In genomic region chr6:85644374-85644762, GRCh38 we compare ENCODE assay signal across 8 cellular contexts. TPM values are rescaled to one million over a fixed set of nuclear protein-coding genes. Genes with fewer than 3 reads are reported as not detected.
DNase-seq lines count a peak whose midpoint lies in the region; ATAC-seq and TF ChIP-seq lines count a peak whose summit lies in the region.

No MANE protein-coding gene starts in this region.

- no peak for DNase-seq in T-helper 2 cell treated with Interferon-gamma antibody and Interleukin-4, amounts not matched to agents 5 μg/mL and 100 μg/mL, for 36 hours (ENCODE audit: low spot score)
- no peak for DNase-seq in T-helper 2 cell
- DNase-seq in activated CD8-positive, alpha-beta T cell treated with anti-CD3 and anti-CD28 coated beads, Interleukin-2, amount 10 ng/mL, durations not matched to agents 7 days and 5 days = no peak
- DNase-seq in suprapubic skin (ENCODE audit: low spot score in 2 of 2) = no peak
- no peak for DNase-seq in SIG-M5 treated with dmso at 0.1 percent for 504 hours (lab: John Stamatoyannopoulos, UW; ENCODE audit: unreplicated experiment)

- H3K36me3 Mint-ChIP-seq in T-helper 2 cell treated with Interferon-gamma antibody and Interleukin-4, amounts not matched to agents 5 μg/mL and 100 μg/mL, for 36 hours (ENCODE audit: low read depth) = peaks cover 30% of the 10 kb centered on the region
- H3K36me3 Mint-ChIP-seq in activated CD8-positive, alpha-beta T cell treated with anti-CD3 and anti-CD28 coated beads, Interleukin-2, amount 10 ng/mL, durations not matched to agents 7 days and 5 days (ENCODE audit: low read depth) = peaks cover 29% of the 10 kb centered on the region

- H3K4me3 ChIP-seq in iPS-18c (ENCODE audit: insufficient read depth, low read depth, low read length) (peak overlapping the region; percentile 82), suprapubic skin (peak overlapping the region; percentile 95)

- no peak for TF ChIP-seq CTCF in suprapubic skin (IDR thresholded peaks at IDR 0.05)

- CTCF ChIA-PET in activated CD8-positive, alpha-beta T cell treated with anti-CD3 and anti-CD28 coated beads, Interleukin-2, amount 10 ng/mL, durations not matched to agents 7 days and 5 days (lab: Charles Lee) = interaction anchor here (1.0 to 7.4 kb wide), 3 partner anchors 26 to 32 kb away, joined by 5 to 106 read pairs (median 12); no protein-coding TSS in a partner anchor

- H3K9me3 Mint-ChIP-seq in T-helper 2 cell treated with Interferon-gamma antibody and Interleukin-4, amounts not matched to agents 5 μg/mL and 100 μg/mL, for 36 hours = no peaks in the 10 kb centered on the region
- no peaks in the 10 kb centered on the region for H3K9me3 Mint-ChIP-seq in activated CD8-positive, alpha-beta T cell treated with anti-CD3 and anti-CD28 coated beads, Interleukin-2, amount 10 ng/mL, durations not matched to agents 7 days and 5 days (ENCODE audit: insufficient read depth)

- peaks cover 33% of the 10 kb centered on the region for H3K4me1 Mint-ChIP-seq in T-helper 2 cell treated with Interferon-gamma antibody and Interleukin-4, amounts not matched to agents 5 μg/mL and 100 μg/mL, for 36 hours (ENCODE audit: low read depth)
- peaks cover 27% of the 10 kb centered on the region for H3K4me1 Mint-ChIP-seq in activated CD8-positive, alpha-beta T cell treated with anti-CD3 and anti-CD28 coated beads, Interleukin-2, amount 10 ng/mL, durations not matched to agents 7 days and 5 days (ENCODE audit: low read depth)

- TF ChIP-seq EP300 in suprapubic skin (IDR thresholded peaks at IDR 0.05) = no peak

- H3K9me3 ChIP-seq in iPS-18c (ENCODE audit: control insufficient read depth, insufficient read depth, low read length) (no peaks in the 10 kb centered on the region), suprapubic skin (no peaks in the 10 kb centered on the region)

- H3K27ac Mint-ChIP-seq in T-helper 2 cell treated with Interferon-gamma antibody and Interleukin-4, amounts not matched to agents 5 μg/mL and 100 μg/mL, for 36 hours = peak overlapping the region; percentile 85
- H3K27ac Mint-ChIP-seq in activated CD8-positive, alpha-beta T cell treated with anti-CD3 and anti-CD28 coated beads, Interleukin-2, amount 10 ng/mL, durations not matched to agents 7 days and 5 days = peak overlapping the region; percentile 91

- H3K4me1 ChIP-seq in suprapubic skin = peaks cover 34% of the 10 kb centered on the region

- WGBS in suprapubic skin = 0% methylated on average over 4 of the region's 4 CpGs

- peak overlapping the region; percentile 79 for H3K4me3 Mint-ChIP-seq in T-helper 2 cell treated with Interferon-gamma antibody and Interleukin-4, amounts not matched to agents 5 μg/mL and 100 μg/mL, for 36 hours
- peak overlapping the region; percentile 83 for H3K4me3 Mint-ChIP-seq in activated CD8-positive, alpha-beta T cell treated with anti-CD3 and anti-CD28 coated beads, Interleukin-2, amount 10 ng/mL, durations not matched to agents 7 days and 5 days

- no peak for TF ChIP-seq POLR2A in suprapubic skin (IDR thresholded peaks at IDR 0.05)

- H3K27me3 ChIP-seq in suprapubic skin = no peaks in the 10 kb centered on the region

- H3K27ac ChIP-seq in suprapubic skin = peak overlapping the region; percentile 100

- H3K36me3 ChIP-seq in suprapubic skin = no peaks in the 10 kb centered on the region

- peaks cover 9% of the 10 kb centered on the region for H3K27me3 Mint-ChIP-seq in T-helper 2 cell treated with Interferon-gamma antibody and Interleukin-4, amounts not matched to agents 5 μg/mL and 100 μg/mL, for 36 hours (ENCODE audit: low read depth)
- peaks cover 6% of the 10 kb centered on the region for H3K27me3 Mint-ChIP-seq in activated CD8-positive, alpha-beta T cell treated with anti-CD3 and anti-CD28 coated beads, Interleukin-2, amount 10 ng/mL, durations not matched to agents 7 days and 5 days (ENCODE audit: low read depth)

- POLR2A ChIA-PET in activated CD8-positive, alpha-beta T cell treated with anti-CD3 and anti-CD28 coated beads, Interleukin-2, amount 10 ng/mL, durations not matched to agents 7 days and 5 days (lab: Charles Lee) = interaction anchor here (0.6 to 10.5 kb wide), 7 partner anchors 8 to 51 kb away, joined by 3 to 501 read pairs (median 6); partner anchors contain the start of gene SNX14

- ATAC-seq in activated CD8-positive, alpha-beta T cell treated with anti-CD3 and anti-CD28 coated beads, Interleukin-2, amount 10 ng/mL, durations not matched to agents 7 days and 5 days = no peak
- ATAC-seq in GM19023 (IDR thresholded peaks at IDR 0.05; ENCODE audit: unreplicated experiment) (no peak), GM21576 (IDR thresholded peaks at IDR 0.05; ENCODE audit: unreplicated experiment) (no peak)

RNA-seq across cellular contexts. Expression of gene SYNCRIP, which starts 1.7 kb away (rescaled TPM):
- total RNA-seq in activated CD8-positive, alpha-beta T cell treated with anti-CD3 and anti-CD28 coated beads, Interleukin-2, amount 10 ng/mL, durations not matched to agents 7 days and 5 days = 100 to 1,000 TPM; 136 to 137 TPM
- 10 to 100 TPM; 59.7 to 71.4 (median 64.3) TPM for total RNA-seq in suprapubic skin

RNA-seq across cellular contexts. Expression of gene SNX14, which starts 50.7 kb away (rescaled TPM):
- total RNA-seq in activated CD8-positive, alpha-beta T cell treated with anti-CD3 and anti-CD28 coated beads, Interleukin-2, amount 10 ng/mL, durations not matched to agents 7 days and 5 days = 10 to 100 TPM; 50.1 to 50.3 TPM
- 100 to 1,000 TPM in 1 of 4 donors, 10 to 100 TPM in 3; 30.3 to 125 (median 47.8) TPM for total RNA-seq in suprapubic skin
